Comparison of ENCODE assay signal across 1 cellular context in the genomic region with DNA sequence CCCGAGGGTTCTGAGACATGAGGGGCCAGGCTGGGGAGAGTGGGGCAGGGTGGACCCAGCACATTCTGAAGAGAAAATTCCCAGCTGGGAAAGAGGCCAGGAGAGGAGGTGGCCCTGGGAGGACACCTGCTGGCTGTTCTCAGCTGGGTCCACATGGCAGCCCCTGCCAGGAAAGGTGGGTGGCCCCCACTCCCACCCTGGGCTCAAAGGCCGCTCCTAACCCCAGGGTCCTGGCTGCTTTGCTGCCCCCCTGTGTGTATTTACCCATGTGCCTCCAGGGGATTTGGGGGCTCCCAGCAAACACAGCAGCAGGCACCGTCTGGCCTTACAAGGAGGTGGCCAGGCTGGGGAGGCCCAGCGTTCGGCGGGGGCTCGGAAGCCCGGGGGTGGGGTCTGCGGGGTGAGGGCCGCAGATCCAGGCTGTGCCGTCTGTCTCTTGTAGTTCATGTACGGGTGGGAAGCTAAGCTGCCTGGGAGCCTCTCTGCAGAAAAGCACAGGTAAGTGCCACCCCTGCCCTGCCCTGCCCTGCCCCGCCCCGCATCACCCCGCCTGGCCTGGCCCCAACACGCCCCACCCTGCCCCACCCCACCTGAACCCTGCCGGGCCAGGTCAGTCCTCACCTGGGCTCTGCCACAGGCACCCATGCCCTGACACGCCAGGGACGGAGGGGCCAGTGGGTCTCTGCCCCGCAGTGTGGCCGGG.
TF ChIP-seq lines count a peak whose summit lies in the region.

No MANE protein-coding gene starts in this region.

TF ChIP-seq in HCT116, 20 proteins besides CTCF, POLR2A, EP300 and RAD21:
- TF ChIP-seq, protein P1, sequence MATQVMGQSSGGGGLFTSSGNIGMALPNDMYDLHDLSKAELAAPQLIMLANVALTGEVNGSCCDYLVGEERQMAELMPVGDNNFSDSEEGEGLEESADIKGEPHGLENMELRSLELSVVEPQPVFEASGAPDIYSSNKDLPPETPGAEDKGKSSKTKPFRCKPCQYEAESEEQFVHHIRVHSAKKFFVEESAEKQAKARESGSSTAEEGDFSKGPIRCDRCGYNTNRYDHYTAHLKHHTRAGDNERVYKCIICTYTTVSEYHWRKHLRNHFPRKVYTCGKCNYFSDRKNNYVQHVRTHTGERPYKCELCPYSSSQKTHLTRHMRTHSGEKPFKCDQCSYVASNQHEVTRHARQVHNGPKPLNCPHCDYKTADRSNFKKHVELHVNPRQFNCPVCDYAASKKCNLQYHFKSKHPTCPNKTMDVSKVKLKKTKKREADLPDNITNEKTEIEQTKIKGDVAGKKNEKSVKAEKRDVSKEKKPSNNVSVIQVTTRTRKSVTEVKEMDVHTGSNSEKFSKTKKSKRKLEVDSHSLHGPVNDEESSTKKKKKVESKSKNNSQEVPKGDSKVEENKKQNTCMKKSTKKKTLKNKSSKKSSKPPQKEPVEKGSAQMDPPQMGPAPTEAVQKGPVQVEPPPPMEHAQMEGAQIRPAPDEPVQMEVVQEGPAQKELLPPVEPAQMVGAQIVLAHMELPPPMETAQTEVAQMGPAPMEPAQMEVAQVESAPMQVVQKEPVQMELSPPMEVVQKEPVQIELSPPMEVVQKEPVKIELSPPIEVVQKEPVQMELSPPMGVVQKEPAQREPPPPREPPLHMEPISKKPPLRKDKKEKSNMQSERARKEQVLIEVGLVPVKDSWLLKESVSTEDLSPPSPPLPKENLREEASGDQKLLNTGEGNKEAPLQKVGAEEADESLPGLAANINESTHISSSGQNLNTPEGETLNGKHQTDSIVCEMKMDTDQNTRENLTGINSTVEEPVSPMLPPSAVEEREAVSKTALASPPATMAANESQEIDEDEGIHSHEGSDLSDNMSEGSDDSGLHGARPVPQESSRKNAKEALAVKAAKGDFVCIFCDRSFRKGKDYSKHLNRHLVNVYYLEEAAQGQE (IDR thresholded peaks at IDR 0.05; ENCODE audit: low read depth), result no peak
- no peak for TF ChIP-seq CEBPB (IDR thresholded peaks at IDR 0.05; ENCODE audit: low read depth)
- no peak for TF ChIP-seq ELF1 (IDR thresholded peaks at IDR 0.05; ENCODE audit: borderline replicate concordance, low read depth)
- no peak for TF ChIP-seq JUND (IDR thresholded peaks at IDR 0.05)
- TF ChIP-seq ZNF274 (IDR thresholded peaks at IDR 0.05; ENCODE audit: low read depth, low read length), result no peak
TF ChIP-seq in HCT116: peak in this region for 0.
